Comparison of ENCODE assay signal across 8 cellular contexts in genomic region chr14:77098470-77099353, GRCh38. TPM values are rescaled to one million over a fixed set of nuclear protein-coding genes. Genes with fewer than 3 reads are reported as not detected.
DNase-seq lines count a peak whose midpoint lies in the region; TF ChIP-seq lines count a peak whose summit lies in the region.

No MANE protein-coding gene starts in this region.

- peak overlapping the region; percentile 92 for H3K27ac ChIP-seq in hepatocyte

- 12% methylated on average over 26 of the region's 27 CpGs for WGBS in hepatocyte (ENCODE audit: low lambda C conversion rate, missing lambda C conversion rate)

- H3K4me3 ChIP-seq in GM06990 (replicated peaks; ENCODE audit: low read depth, low read length) (peak overlapping the region; percentile 97), hepatocyte (peak overlapping the region; percentile 50)

- peaks cover 50% of the 10 kb centered on the region for H3K79me2 ChIP-seq in hepatocyte

- H3K4me1 ChIP-seq in hepatocyte (ENCODE audit: insufficient read depth): peaks cover 35% of the 10 kb centered on the region

- H3K36me3 ChIP-seq in GM06990 (ENCODE audit: control insufficient read depth, insufficient read depth, low read length): no peaks in the 10 kb centered on the region; the same call in 1 of the 2 replicates
- no peaks in the 10 kb centered on the region for H3K36me3 ChIP-seq in hepatocyte (replicated peaks; ENCODE audit: insufficient read depth, low read depth)

- H4K20me1 ChIP-seq in hepatocyte (ENCODE audit: insufficient read depth, poor library complexity, severe bottlenecking): no peaks in the 10 kb centered on the region

- DNase-seq in GM06990 (ENCODE audit: extremely low read depth, insufficient read length): no peak
- peak; percentile 25 to 77 for DNase-seq in NCI-H446 (lab: John Stamatoyannopoulos, UW)
- DNase-seq in anterior cingulate cortex (lab: John Stamatoyannopoulos, UW): peak in 55 of 58 donors; percentile 31 to 91 (median 73)
- DNase-seq in hepatocyte (ENCODE audit: low spot score): peak; percentile 58
- peak; percentile 86 for DNase-seq in putamen (ENCODE audit: low spot score)
- DNase-seq in SKM-1 treated with dmso at 0.1 percent for 144 hours (lab: John Stamatoyannopoulos, UW; ENCODE audit: unreplicated experiment): no peak
- DNase-seq in NCI-H2107 treated with DMSO at 0.1 percent for 48 hours (lab: John Stamatoyannopoulos, UW; ENCODE audit: unreplicated experiment): no peak
- DNase-seq in GF-D8 (lab: John Stamatoyannopoulos, UW): no peak

- peak overlapping the region; percentile 51 for H2AFZ ChIP-seq in hepatocyte

- H3K9me2 ChIP-seq in hepatocyte (replicated peaks; ENCODE audit: insufficient read depth): no peaks in the 10 kb centered on the region

- H3K9me3 ChIP-seq in hepatocyte (ENCODE audit: low read depth): no peaks in the 10 kb centered on the region

- H3K27me3 ChIP-seq in GM06990 (replicated peaks; ENCODE audit: control insufficient read depth, insufficient read depth, low read length) (no peaks in the 10 kb centered on the region), hepatocyte (no peaks in the 10 kb centered on the region)

- H3K4me2 ChIP-seq in hepatocyte: peak overlapping the region; percentile 94

- TF ChIP-seq CTCF in GM06990 (IDR thresholded peaks at IDR 0.05; ENCODE audit: insufficient read depth, low read length, poor library complexity, severe bottlenecking) (no peak), hepatocyte (IDR thresholded peaks at IDR 0.05; ENCODE audit: poor library complexity) (no peak)

RNA-seq across cellular contexts. Expression of gene CIPC, which starts 0.7 kb away (rescaled TPM):
- 25.6 and 29.6 TPM in 2 replicates for total RNA-seq in hepatocyte
- polyA plus RNA-seq in hepatocyte: 9.6 and 10.5 TPM in 2 replicates

RNA-seq across cellular contexts. Expression of gene ZDHHC22, which starts 42.9 kb away (rescaled TPM):
- 0.04 TPM in 1 of 2 replicates, not detected in the other for total RNA-seq in hepatocyte
- polyA plus RNA-seq in hepatocyte: not detected in 2 replicates

Comparison
In these comparisons a context has a peak if more than half of its experiments do, and no peak if none do; other contexts are left out.
1. DNase-seq: peak in NCI-H446 (2 of 2), anterior cingulate cortex (55 of 58), hepatocyte (single experiment) and putamen (single experiment); none in GM06990 (single experiment), SKM-1 treated with dmso at 0.1 percent for 144 hours (single experiment), NCI-H2107 treated with DMSO at 0.1 percent for 48 hours (single experiment) and GF-D8 (single experiment).